In genomic region chr13:114015608-114016295, GRCh38 we compare ENCODE assay signal across 10 cellular contexts. TPM values are rescaled to one million over a fixed set of nuclear protein-coding genes. Genes with fewer than 3 reads are reported as not detected.
DNase-seq lines count a peak whose midpoint lies in the region; ATAC-seq and TF ChIP-seq lines count a peak whose summit lies in the region.
"Had no signal": no experiment of that assay in that cellular context is flagged by ENCODE, and none has a peak within 500 bp of the region (broad histone marks: within the 10 kb centered on the region; RNA-seq: fewer than 3 reads in every experiment).

No MANE protein-coding gene starts in this region.

- in situ Hi-C loops in KBM-7 (cut with MboI; ENCODE audit: low pct_unique_long_range_greater_than_20kb, low sequenced_read_pairs): no loop called here

- peaks cover 7% of the 10 kb centered on the region for H3K27me3 Mint-ChIP-seq in neural progenitor cell (ENCODE audit: insufficient read depth, low read depth)
- H3K27me3 Mint-ChIP-seq: B cell had no signal

- peaks cover 13% of the 10 kb centered on the region for H3K36me3 Mint-ChIP-seq in neural progenitor cell

- peak; percentile 79 for ATAC-seq in Right ventricle myocardium superior (ENCODE audit: poor library complexity)
- ATAC-seq in aorta (ENCODE audit: low FRiP score): peak; percentile 40

- H3K4me2 ChIP-seq in neural progenitor cell: no peak overlapping the region

- DNase-seq in Right ventricle myocardium superior: peak; percentile 68
- no peak for DNase-seq in right atrium auricular region (ENCODE audit: low spot score)
- DNase-seq in epithelial cell of prostate (ENCODE audit: low read depth, low spot score): peak; percentile 56
- DNase-seq in neural progenitor cell (ENCODE audit: low spot score): no peak
- peak in 1 of 2 donors; percentile 76 for DNase-seq in aorta
- no peak for DNase-seq in KBM-7
- no peak for DNase-seq in NCI-H526 treated with DMSO at 0.1 percent for 48 hours (lab: John Stamatoyannopoulos, UW)
- no peak for DNase-seq in putamen (ENCODE audit: low spot score)
- DNase-seq: SIG-M5 had no signal

- H3K9ac ChIP-seq in neural progenitor cell: no peak overlapping the region

- H3K9me3 Mint-ChIP-seq in neural progenitor cell: no peaks in the 10 kb centered on the region

- peak overlapping the region; percentile 36 for H3K27ac Mint-ChIP-seq in neural progenitor cell

- H4K20me1 ChIP-seq in neural progenitor cell (ENCODE audit: low read depth): no peaks in the 10 kb centered on the region

- intact Hi-C loops in Right ventricle myocardium superior (cut with DNase I): no loop called here
- intact Hi-C loops in aorta (cut with DNase I): no loop called here

- no peak overlapping the region for H2AFZ ChIP-seq in neural progenitor cell (replicated peaks)

- no peaks in the 10 kb centered on the region for H3K4me1 ChIP-seq in right atrium auricular region
- no peaks in the 10 kb centered on the region for H3K4me1 ChIP-seq in neural progenitor cell
- H3K4me1 ChIP-seq in aorta (ENCODE audit: control insufficient read depth in 1 of 2, insufficient read depth in 2 of 2, low read length in 2 of 2): no peaks in the 10 kb centered on the region

- no peak overlapping the region for H3K4me3 Mint-ChIP-seq in neural progenitor cell
- H3K4me3 Mint-ChIP-seq: B cell had no signal

- no peaks in the 10 kb centered on the region for H3K27me3 ChIP-seq in right atrium auricular region
- H3K27me3 ChIP-seq in neural progenitor cell: no peaks in the 10 kb centered on the region
- H3K27me3 ChIP-seq in aorta (ENCODE audit: control insufficient read depth in 1 of 2, insufficient read depth in 2 of 2, low read length in 1 of 2): no peaks in the 10 kb centered on the region

- peaks cover 7% of the 10 kb centered on the region for H3K4me1 Mint-ChIP-seq in neural progenitor cell
- H3K4me1 Mint-ChIP-seq: B cell had no signal

- H3K4me3 ChIP-seq in right atrium auricular region (no peak overlapping the region), neural progenitor cell (no peak overlapping the region), aorta (ENCODE audit: low read length in 2 of 2) (no peak overlapping the region)

- TF ChIP-seq CTCF in right atrium auricular region (IDR thresholded peaks at IDR 0.05) (no peak), neural progenitor cell (IDR thresholded peaks at IDR 0.05) (no peak)

- no peak overlapping the region for H3K27ac ChIP-seq in right atrium auricular region
- peak overlapping the region; percentile 54 for H3K27ac ChIP-seq in epithelial cell of prostate
- no peak overlapping the region for H3K27ac ChIP-seq in neural progenitor cell
- H3K27ac ChIP-seq in aorta (ENCODE audit: low read depth in 1 of 2, low read length in 2 of 2): no peak overlapping the region

- no peaks in the 10 kb centered on the region for H3F3A ChIP-seq in neural progenitor cell (ENCODE audit: low read depth)

- no peaks in the 10 kb centered on the region for H3K79me2 ChIP-seq in neural progenitor cell (ENCODE audit: low read depth)

- 86 to 91% methylated on average over 19 of the region's 19 CpGs for WGBS in aorta, 2 donors

- H3K9me3 ChIP-seq in right atrium auricular region: no peaks in the 10 kb centered on the region
- H3K9me3 ChIP-seq in neural progenitor cell (ENCODE audit: low read depth): no peaks in the 10 kb centered on the region
- no peaks in the 10 kb centered on the region for H3K9me3 ChIP-seq in aorta (ENCODE audit: control insufficient read depth, low read length)

- H3K36me3 ChIP-seq in right atrium auricular region (peaks cover 48% of the 10 kb centered on the region), neural progenitor cell (no peaks in the 10 kb centered on the region), aorta (ENCODE audit: control insufficient read depth in 1 of 2, insufficient read depth in 2 of 2, low read length in 1 of 2) (peaks cover 0 to 4% of the 10 kb centered on the region in 2 donors)

RNA-seq across cellular contexts. Expression of gene C13orf46, which starts 41.9 kb away (rescaled TPM):
- total RNA-seq in Right ventricle myocardium superior: 0.32 TPM
- total RNA-seq in right atrium auricular region: 1 to 10 TPM in 1 of 2 donors, under 1 TPM in 1; 0.59 to 2.7 TPM
- not detected in 2 replicates for total RNA-seq in neural progenitor cell (ENCODE audit: low replicate concordance)
- 1 to 10 TPM; 2.1 to 3.5 TPM for total RNA-seq in aorta
- under 1 TPM; 0.13 to 0.43 TPM for polyA plus RNA-seq in aorta

Comparison
In these comparisons a context has a peak if more than half of its experiments do, and no peak if none do; other contexts are left out.
1. DNase-seq: peak in Right ventricle myocardium superior (single experiment) and epithelial cell of prostate (single experiment); none in right atrium auricular region (single experiment), neural progenitor cell (single experiment), KBM-7 (single experiment), NCI-H526 treated with DMSO at 0.1 percent for 48 hours (single experiment) and putamen (single experiment).